1 cellular context compared by ENCODE assay signal in the genomic region with DNA sequence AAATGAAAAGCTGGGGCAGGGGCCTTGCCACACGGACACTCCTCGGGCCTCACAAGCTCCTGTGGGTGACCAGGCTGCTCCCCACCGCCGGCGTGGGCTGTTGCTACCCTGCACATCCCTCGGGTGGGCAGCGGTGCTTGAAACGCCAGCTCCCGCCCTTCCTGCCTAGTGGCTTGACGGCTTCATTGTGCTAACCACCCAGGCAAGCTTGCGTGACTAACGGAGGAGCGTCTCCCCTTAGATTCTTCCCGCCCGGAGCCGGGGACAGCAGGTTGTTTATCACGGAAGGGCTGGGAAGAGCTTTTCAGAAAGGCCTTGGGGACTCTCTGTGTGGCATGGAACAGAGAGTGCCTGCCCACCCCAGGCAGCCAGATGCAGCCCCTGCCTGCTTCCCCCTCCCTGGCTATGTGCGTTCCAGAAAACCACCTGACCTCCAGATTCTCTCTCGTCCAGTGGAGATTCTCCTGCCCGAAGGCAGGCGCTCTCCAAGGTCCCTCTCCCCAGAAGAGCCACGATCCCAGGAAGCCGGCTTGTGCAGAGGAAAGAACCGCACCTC.
TF ChIP-seq lines count a peak whose summit lies in the region.

No MANE protein-coding gene starts in this region.

TF ChIP-seq in HepG2, 621 proteins besides CTCF, POLR2A, EP300 and RAD21 (continued from another document):
- TF ChIP-seq, protein P1, sequence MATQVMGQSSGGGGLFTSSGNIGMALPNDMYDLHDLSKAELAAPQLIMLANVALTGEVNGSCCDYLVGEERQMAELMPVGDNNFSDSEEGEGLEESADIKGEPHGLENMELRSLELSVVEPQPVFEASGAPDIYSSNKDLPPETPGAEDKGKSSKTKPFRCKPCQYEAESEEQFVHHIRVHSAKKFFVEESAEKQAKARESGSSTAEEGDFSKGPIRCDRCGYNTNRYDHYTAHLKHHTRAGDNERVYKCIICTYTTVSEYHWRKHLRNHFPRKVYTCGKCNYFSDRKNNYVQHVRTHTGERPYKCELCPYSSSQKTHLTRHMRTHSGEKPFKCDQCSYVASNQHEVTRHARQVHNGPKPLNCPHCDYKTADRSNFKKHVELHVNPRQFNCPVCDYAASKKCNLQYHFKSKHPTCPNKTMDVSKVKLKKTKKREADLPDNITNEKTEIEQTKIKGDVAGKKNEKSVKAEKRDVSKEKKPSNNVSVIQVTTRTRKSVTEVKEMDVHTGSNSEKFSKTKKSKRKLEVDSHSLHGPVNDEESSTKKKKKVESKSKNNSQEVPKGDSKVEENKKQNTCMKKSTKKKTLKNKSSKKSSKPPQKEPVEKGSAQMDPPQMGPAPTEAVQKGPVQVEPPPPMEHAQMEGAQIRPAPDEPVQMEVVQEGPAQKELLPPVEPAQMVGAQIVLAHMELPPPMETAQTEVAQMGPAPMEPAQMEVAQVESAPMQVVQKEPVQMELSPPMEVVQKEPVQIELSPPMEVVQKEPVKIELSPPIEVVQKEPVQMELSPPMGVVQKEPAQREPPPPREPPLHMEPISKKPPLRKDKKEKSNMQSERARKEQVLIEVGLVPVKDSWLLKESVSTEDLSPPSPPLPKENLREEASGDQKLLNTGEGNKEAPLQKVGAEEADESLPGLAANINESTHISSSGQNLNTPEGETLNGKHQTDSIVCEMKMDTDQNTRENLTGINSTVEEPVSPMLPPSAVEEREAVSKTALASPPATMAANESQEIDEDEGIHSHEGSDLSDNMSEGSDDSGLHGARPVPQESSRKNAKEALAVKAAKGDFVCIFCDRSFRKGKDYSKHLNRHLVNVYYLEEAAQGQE (IDR thresholded peaks at IDR 0.05; ENCODE audit: borderline replicate concordance in 1 of 2, low read depth in 1 of 2, low read length in 2 of 2), result peak; percentile 23 to 87
